15 cellular contexts compared by ENCODE assay signal in genomic region chr20:33518071-33518470, GRCh38. TPM values are rescaled to one million over a fixed set of nuclear protein-coding genes. Genes with fewer than 3 reads are reported as not detected.
DNase-seq lines count a peak whose midpoint lies in the region; ATAC-seq, FAIRE-seq and TF ChIP-seq lines count a peak whose summit lies in the region.
"Had no signal": no experiment of that assay in that cellular context is flagged by ENCODE, and none has a peak within 500 bp of the region (broad histone marks: within the 10 kb centered on the region; RNA-seq: fewer than 3 reads in every experiment).

No MANE protein-coding gene starts in this region.

- ATAC-seq in HepG2 (no peak), right lobe of liver (no peak), WTC11 (no peak)
- ATAC-seq: heart left ventricle; natural killer cell treated with Interleukin-12 subunit alpha and Interleukin-12 subunit beta and Interleukin-15 and Interleukin-18, amount 100 ng/mL, for 72 hours had no signal

- peaks cover 54% of the 10 kb centered on the region for H3K79me2 ChIP-seq in HepG2 (ENCODE audit: insufficient read depth, low read length)

- peak overlapping the region; percentile 68 for H3K27ac Mint-ChIP-seq in WTC11
- H3K27ac Mint-ChIP-seq: activated naive CD8-positive, alpha-beta T cell treated with anti-CD3 and anti-CD28 coated beads, Interleukin-2, amount 10 ng/mL, durations not matched to agents 7 days and 5 days had no signal

- no peaks in the 10 kb centered on the region for H3K36me3 Mint-ChIP-seq in WTC11
- H3K36me3 Mint-ChIP-seq: activated naive CD8-positive, alpha-beta T cell treated with anti-CD3 and anti-CD28 coated beads, Interleukin-2, amount 10 ng/mL, durations not matched to agents 7 days and 5 days; natural killer cell treated with Interleukin-12 subunit alpha and Interleukin-12 subunit beta and Interleukin-15 and Interleukin-18, amount 100 ng/mL, for 72 hours had no signal

- no peaks in the 10 kb centered on the region for H3K27me3 ChIP-seq in HepG2 (ENCODE audit: control insufficient read depth in 1 of 2, insufficient read depth in 2 of 2, low read length in 2 of 2)
- no peaks in the 10 kb centered on the region for H3K27me3 ChIP-seq in right lobe of liver
- H3K27me3 ChIP-seq: heart left ventricle had no signal

- POLR2A ChIA-PET in HepG2 (lab: Yijun Ruan, JAX) (no interaction called here), WTC11 (lab: Charles Lee) (no interaction called here)

- H3K4me2 ChIP-seq in HepG2 (ENCODE audit: low read depth, low read length) = no peak overlapping the region

- no peak for TF ChIP-seq EP300 in HepG2 (IDR thresholded peaks at IDR 0.05; ENCODE audit: low read depth in 2 of 2, low read length in 2 of 2)
- no peak for TF ChIP-seq EP300 in HepG2 (CRISPR knock-in tag; IDR thresholded peaks at IDR 0.05; ENCODE audit: borderline replicate concordance)

- no peaks in the 10 kb centered on the region; a peak in 1 of 5 replicates for H3K36me3 ChIP-seq in HepG2 (replicated peaks in 1 of 2; ENCODE audit: control insufficient read depth in 1 of 2, insufficient read depth in 2 of 2, low read length in 2 of 2)
- H3K36me3 ChIP-seq in right lobe of liver = no peaks in the 10 kb centered on the region
- no peaks in the 10 kb centered on the region for H3K36me3 ChIP-seq in kidney (ENCODE audit: control insufficient read depth in 1 of 2, insufficient read depth in 2 of 2, low read length in 2 of 2)
- H3K36me3 ChIP-seq: heart left ventricle had no signal

- FAIRE-seq in HepG2 (lab: Jason Lieb, UNC) (no peak), kidney (lab: Jason Lieb, UNC) (no peak)
- FAIRE-seq: A204.1, GM12891 had no signal

- DNase-seq in HepG2 (ENCODE audit: low spot score) (no peak), right lobe of liver (no peak), WTC11 (ENCODE audit: low spot score) (no peak), foreskin melanocyte (peak; percentile 87), kidney (no peak), NCI-H146 treated with DMSO at 0.1 percent for 48 hours (lab: John Stamatoyannopoulos, UW; ENCODE audit: unreplicated experiment) (no peak), cardiac septum (ENCODE audit: low spot score) (no peak)
- DNase-seq in activated CD4-positive, alpha-beta T cell treated with anti-CD3 and anti-CD28 coated beads, Interleukin-2, amount 50 U/mL, for 4 hours = no peak
- DNase-seq: activated CD4-positive, alpha-beta T cell treated with anti-CD3 and anti-CD28 coated beads for 1 hour; activated naive CD8-positive, alpha-beta T cell treated with anti-CD3 and anti-CD28 coated beads, Interleukin-2, amount 10 ng/mL, durations not matched to agents 7 days and 5 days; heart left ventricle had no signal

- H3K4me1 Mint-ChIP-seq in WTC11 = peaks cover 9% of the 10 kb centered on the region

- H3K4me1 ChIP-seq in HepG2 (ENCODE audit: insufficient read depth, low read length) = peaks cover 43% of the 10 kb centered on the region
- peaks cover 0 to 20% (median 5%) of the 10 kb centered on the region in 4 donors for H3K4me1 ChIP-seq in right lobe of liver
- no peaks in the 10 kb centered on the region for H3K4me1 ChIP-seq in kidney (ENCODE audit: control insufficient read depth in 1 of 2, insufficient read depth in 1 of 2, low read depth in 1 of 2, low read length in 2 of 2)

- no peak for TF ChIP-seq CTCF in HepG2 (CRISPR knock-in tag; IDR thresholded peaks at IDR 0.05)
- TF ChIP-seq CTCF in right lobe of liver (IDR thresholded peaks at IDR 0.05) = no peak
- TF ChIP-seq CTCF in WTC11 (IDR thresholded peaks at IDR 0.05) = no peak
- TF ChIP-seq CTCF in kidney (IDR thresholded peaks at IDR 0.05; ENCODE audit: borderline replicate concordance, extremely low read depth, insufficient read depth) = no peak

- no peak for TF ChIP-seq POLR2A in HepG2 (IDR thresholded peaks at IDR 0.05; ENCODE audit: insufficient read depth in 1 of 2, low read depth in 2 of 2, low read length in 2 of 2)
- TF ChIP-seq POLR2A in right lobe of liver (IDR thresholded peaks at IDR 0.05) = no peak

- no peaks in the 10 kb centered on the region; the same call in 1 of the 2 replicates for H4K20me1 ChIP-seq in HepG2 (ENCODE audit: insufficient read depth, low read length)

- in situ Hi-C loops in HepG2 (cut with HindIII; ENCODE audit: extremely low pct_ligation_motif_present, low pct_unique_long_range_greater_than_20kb) = loop anchor here (10.0 kb wide), 1 partner anchor 127 kb away; no protein-coding TSS in a partner anchor

- no peaks in the 10 kb centered on the region for H3K27me3 Mint-ChIP-seq in WTC11 (ENCODE audit: low read depth)
- H3K27me3 Mint-ChIP-seq: activated naive CD8-positive, alpha-beta T cell treated with anti-CD3 and anti-CD28 coated beads, Interleukin-2, amount 10 ng/mL, durations not matched to agents 7 days and 5 days; natural killer cell treated with Interleukin-12 subunit alpha and Interleukin-12 subunit beta and Interleukin-15 and Interleukin-18, amount 100 ng/mL, for 72 hours; type B pancreatic cell had no signal

- H2AFZ ChIP-seq in HepG2 (ENCODE audit: low read length) = no peak overlapping the region

- intact Hi-C loops in HepG2 (cut with micrococcal nuclease; ENCODE audit: unreplicated experiment) = loop anchor here (5.0 to 10.0 kb wide), 2 partner anchors 47 to 134 kb away; no protein-coding TSS in a partner anchor
- intact Hi-C loops in right lobe of liver (cut with DNase I) = no loop called here
- intact Hi-C loops in kidney (cut with DNase I) = no loop called here
- intact Hi-C loops in cardiac septum (cut with DNase I) = no loop called here

- H3K9me3 Mint-ChIP-seq in WTC11 = no peaks in the 10 kb centered on the region
- H3K9me3 Mint-ChIP-seq: activated naive CD8-positive, alpha-beta T cell treated with anti-CD3 and anti-CD28 coated beads, Interleukin-2, amount 10 ng/mL, durations not matched to agents 7 days and 5 days; natural killer cell treated with Interleukin-12 subunit alpha and Interleukin-12 subunit beta and Interleukin-15 and Interleukin-18, amount 100 ng/mL, for 72 hours; type B pancreatic cell had no signal

- H3K9ac ChIP-seq in HepG2 (ENCODE audit: insufficient read depth, low read depth, low read length) (no peak overlapping the region), kidney (ENCODE audit: low read length in 2 of 2) (no peak overlapping the region)

- H3K4me3 Mint-ChIP-seq in WTC11 = no peak overlapping the region
- H3K4me3 Mint-ChIP-seq: activated naive CD8-positive, alpha-beta T cell treated with anti-CD3 and anti-CD28 coated beads, Interleukin-2, amount 10 ng/mL, durations not matched to agents 7 days and 5 days; natural killer cell treated with Interleukin-12 subunit alpha and Interleukin-12 subunit beta and Interleukin-15 and Interleukin-18, amount 100 ng/mL, for 72 hours; type B pancreatic cell had no signal

- BruUV-seq in HepG2 (replicated peaks; lab: Mats Ljungman, UMichigan) = no TSS peak

- no peak for TF ChIP-seq RAD21 in HepG2 (CRISPR knock-in tag; IDR thresholded peaks at IDR 0.05)

- H3K27ac ChIP-seq in HepG2 (ENCODE audit: extremely low read length, insufficient read depth, low read length) = no peak overlapping the region
- no peak overlapping the region for H3K27ac ChIP-seq in right lobe of liver
- H3K27ac ChIP-seq in kidney (ENCODE audit: low read depth in 2 of 2, low read length in 2 of 2) = peak overlapping the region in 1 of 2 donors; percentile 43
- H3K27ac ChIP-seq: heart left ventricle had no signal

- CTCF ChIA-PET in HepG2 (lab: Yijun Ruan, JAX; ENCODE audit: low intra/inter-chr PET ratio, low total read pairs) = no interaction called here
- CTCF ChIA-PET in WTC11 (lab: Charles Lee) = interaction anchor here (0.6 to 1.2 kb wide), 3 partner anchors 61 to 342 kb away, joined by 3 to 5 read pairs (median 4); no protein-coding TSS in a partner anchor

- 94% methylated on average over 5 of the region's 5 CpGs for WGBS in HepG2 (ENCODE audit: low lambda C conversion rate)
- 73% methylated on average over 5 of the region's 5 CpGs for WGBS in right lobe of liver (ENCODE audit: insufficient coverage, low coverage, low lambda C conversion rate, missing lambda C conversion rate)

- H3K9me3 ChIP-seq in HepG2 (ENCODE audit: low read length) (no peaks in the 10 kb centered on the region), right lobe of liver (no peaks in the 10 kb centered on the region), kidney (ENCODE audit: control insufficient read depth in 1 of 2, low read length in 2 of 2) (no peaks in the 10 kb centered on the region)
- H3K9me3 ChIP-seq: heart left ventricle had no signal

- H3K4me3 ChIP-seq in HepG2 (replicated peaks in 1 of 3; ENCODE audit: insufficient read depth in 1 of 3, low read depth in 2 of 3, low read length in 3 of 3) = no peak overlapping the region
- no peak overlapping the region for H3K4me3 ChIP-seq in right lobe of liver
- no peak overlapping the region for H3K4me3 ChIP-seq in kidney (ENCODE audit: low read length in 2 of 2)
- H3K4me3 ChIP-seq: heart left ventricle had no signal

RNA-seq across cellular contexts. Expression of gene CBFA2T2, which starts 28.2 kb away (rescaled TPM):
- total RNA-seq in HepG2 (2016; rRNA removed; fragmentation: Illumina TruSeq; extraction: Trizol) (6.3 and 7.3 TPM in 2 replicates), right lobe of liver (1 to 10 TPM; 4.5 to 7.3 (median 5.6) TPM), WTC11 (2021) (22.1 to 23.8 TPM (median 23.5 TPM) in 3 replicates), kidney (17.3 TPM), cardiac septum (11.2 TPM)
- 25.1 and 25.7 TPM in 2 replicates for total RNA-seq in HepG2 (2016; cell fraction: cytosol; rRNA removed; fragmentation: Illumina TruSeq; extraction: Trizol; ENCODE audit: low read depth)
- 6.0 and 6.8 TPM in 2 replicates for total RNA-seq in HepG2 (2016; cell fraction: insoluble cytoplasmic fraction; rRNA removed; fragmentation: Illumina TruSeq; extraction: Trizol)
- total RNA-seq in HepG2 (2016; cell fraction: membrane; rRNA removed; fragmentation: Illumina TruSeq; extraction: Trizol) = 9.8 and 12.2 TPM in 2 replicates
- 7.8 and 8.4 TPM in 2 replicates for total RNA-seq in HepG2 (2016; cell fraction: nucleus; rRNA removed; fragmentation: Illumina TruSeq; extraction: Trizol)
- polyA plus RNA-seq in HepG2 (2011; rRNA removed) (20.8 and 21.2 TPM in 2 replicates), kidney (ENCODE audit: insufficient read depth, low read depth, low replicate concordance) (5.5 TPM)
- polyA plus RNA-seq in HepG2 (2011; cell fraction: cytosol; rRNA removed) = 13.2 and 14.1 TPM in 2 replicates
- polyA plus RNA-seq in HepG2 (2011; cell fraction: nucleus; rRNA removed) = 31.7 and 33.2 TPM in 2 replicates
- polyA plus RNA-seq in HepG2 (2012) = 10.5 and 11.1 TPM in 2 replicates
- 1.3 and 2.1 TPM in 2 replicates for polyA plus RNA-seq in HepG2 (2016; cell fraction: cytosol; fragmentation: Illumina TruSeq; extraction: Trizol; ENCODE audit: low read depth)
- polyA plus RNA-seq in HepG2 (2016; cell fraction: insoluble cytoplasmic fraction; fragmentation: Illumina TruSeq; extraction: Trizol; ENCODE audit: low read depth) = 8.7 and 11.6 TPM in 2 replicates
- 4.1 and 4.7 TPM in 2 replicates for polyA plus RNA-seq in HepG2 (2016; cell fraction: membrane; fragmentation: Illumina TruSeq; extraction: Trizol; ENCODE audit: low read depth)
- polyA plus RNA-seq in HepG2 (2016; cell fraction: nucleus; fragmentation: Illumina TruSeq; extraction: Trizol; ENCODE audit: insufficient read depth, low read depth) = 20.8 and 24.2 TPM in 2 replicates
- 20.8 and 48.6 TPM in 2 replicates for polyA minus RNA-seq in HepG2 (2011; rRNA and poly(A)+ RNA removed; ENCODE audit: low replicate concordance)
- polyA minus RNA-seq in HepG2 (2011; cell fraction: cytosol; rRNA and poly(A)+ RNA removed) = 24.4 TPM in 2 replicates
- polyA minus RNA-seq in HepG2 (2011; cell fraction: nucleus; rRNA and poly(A)+ RNA removed) = 17.0 and 21.1 TPM in 2 replicates
